ENCODE assay signal across 10 cellular contexts in the genomic region with DNA sequence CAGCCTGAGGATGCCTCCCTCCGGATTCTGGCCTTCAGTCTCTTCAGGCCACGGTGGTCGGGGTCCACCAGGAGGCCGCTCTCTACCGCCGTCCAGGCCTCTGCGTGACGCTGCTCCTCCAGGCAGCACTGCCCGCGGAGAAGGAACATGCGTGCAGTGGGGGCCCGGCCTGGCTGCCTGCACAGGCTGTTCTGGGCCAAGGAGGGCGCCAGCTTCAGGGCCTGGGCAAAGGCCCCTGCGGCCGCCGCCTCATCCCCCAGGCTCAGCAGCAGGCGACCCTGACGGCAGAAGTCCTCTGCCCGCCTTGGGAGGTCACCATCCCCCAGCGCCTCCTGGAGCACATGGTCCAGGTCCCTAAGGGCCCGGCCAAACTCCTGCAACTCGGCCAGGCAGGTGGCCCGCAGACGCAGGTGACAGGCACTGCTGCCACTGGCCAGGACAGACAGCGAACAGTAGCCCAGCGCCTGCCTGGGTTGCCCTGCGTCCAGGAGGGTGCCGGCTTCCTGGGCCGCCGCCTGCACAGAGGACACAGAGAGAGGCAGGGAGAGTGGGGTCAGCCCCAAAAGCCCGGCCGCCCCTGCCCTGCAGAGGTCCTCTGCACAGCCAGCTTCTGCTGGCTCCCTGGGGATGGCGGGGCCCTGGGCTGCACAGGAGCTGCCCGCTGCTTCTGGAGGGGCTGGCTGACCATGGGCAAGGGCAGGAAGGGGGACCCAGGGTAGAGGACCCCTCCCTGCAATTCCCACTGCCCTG. TPM values are rescaled to one million over a fixed set of nuclear protein-coding genes. Genes with fewer than 3 reads are reported as not detected.
DNase-seq lines count a peak whose midpoint lies in the region; ATAC-seq, FAIRE-seq and TF ChIP-seq lines count a peak whose summit lies in the region.
"Had no signal": no experiment of that assay in that cellular context is flagged by ENCODE, and none has a peak within 500 bp of the region (broad histone marks: within the 10 kb centered on the region; RNA-seq: fewer than 3 reads in every experiment).

No MANE protein-coding gene starts in this region.

- ATAC-seq in HepG2 = peak; percentile 30

- CTCF ChIA-PET in HepG2 (lab: Yijun Ruan, JAX; ENCODE audit: low intra/inter-chr PET ratio, low total read pairs) = no interaction called here

- H3K4me3 ChIP-seq in HepG2 (replicated peaks in 1 of 3; ENCODE audit: insufficient read depth in 1 of 3, low read depth in 2 of 3, low read length in 3 of 3) (peak overlapping the region; percentile 70 to 81 (median 74)), thyroid gland (replicated peaks in 1 of 3) (peak overlapping the region in 2 of 3 donors; percentile 69 to 99)

- H3K27me3 Mint-ChIP-seq in activated naive CD8-positive, alpha-beta T cell treated with anti-CD3 and anti-CD28 coated beads for 36 hours = no peaks in the 10 kb centered on the region

- H3K4me1 Mint-ChIP-seq in activated naive CD8-positive, alpha-beta T cell treated with anti-CD3 and anti-CD28 coated beads for 36 hours = peaks cover 6% of the 10 kb centered on the region

- no peaks in the 10 kb centered on the region for H4K20me1 ChIP-seq in HepG2 (ENCODE audit: insufficient read depth, low read length)

- H3K27ac ChIP-seq in HepG2 (ENCODE audit: extremely low read length, insufficient read depth, low read length) (no peak overlapping the region), thyroid gland (no peak overlapping the region)

- TF ChIP-seq POLR2A in HepG2 (IDR thresholded peaks at IDR 0.05; ENCODE audit: insufficient read depth in 1 of 2, low read depth in 2 of 2, low read length in 2 of 2) = no peak; a peak in 1 of 4 replicates
- no peak for TF ChIP-seq POLR2A in thyroid gland (IDR thresholded peaks at IDR 0.05)

- H3K27ac Mint-ChIP-seq in activated naive CD8-positive, alpha-beta T cell treated with anti-CD3 and anti-CD28 coated beads for 36 hours = no peak overlapping the region

- H3K9ac ChIP-seq in HepG2 (ENCODE audit: insufficient read depth, low read depth, low read length) = peak overlapping the region; percentile 76

- H3K4me1 ChIP-seq in HepG2 (ENCODE audit: insufficient read depth, low read length) = peaks cover 6% of the 10 kb centered on the region; the same call in 1 of the 2 replicates
- peaks cover 14 to 18% of the 10 kb centered on the region in 2 donors for H3K4me1 ChIP-seq in thyroid gland

- H3K79me2 ChIP-seq in HepG2 (ENCODE audit: insufficient read depth, low read length) = peaks cover 3% of the 10 kb centered on the region

- no peaks in the 10 kb centered on the region for H3K36me3 Mint-ChIP-seq in activated naive CD8-positive, alpha-beta T cell treated with anti-CD3 and anti-CD28 coated beads for 36 hours

- TF ChIP-seq EP300 in HepG2 (IDR thresholded peaks at IDR 0.05; ENCODE audit: low read depth in 2 of 2, low read length in 2 of 2) (no peak), HepG2 (CRISPR knock-in tag; IDR thresholded peaks at IDR 0.05; ENCODE audit: borderline replicate concordance) (no peak)

- peak; percentile 62 for DNase-seq in activated effector memory CD4-positive, alpha-beta T cell treated with anti-CD3 and anti-CD28 coated beads, Interleukin-2, amount 50 U/mL, for 16 hours
- DNase-seq in activated effector memory CD4-positive, alpha-beta T cell treated with Interleukin-2 at 50 U/mL for 16 hours = no peak
- no peak for DNase-seq in activated naive CD8-positive, alpha-beta T cell treated with anti-CD3 and anti-CD28 coated beads for 36 hours
- DNase-seq in HepG2 (ENCODE audit: low spot score) (no peak), thyroid gland (no peak), frontal cortex (ENCODE audit: low spot score in 2 of 2) (no peak), GM10266 (ENCODE audit: extremely low spot score) (no peak)
- DNase-seq in NK-92 treated with Interleukin-12 subunit alpha and Interleukin-12 subunit beta, amount 100 ng/mL, for 24 hours (lab: John Stamatoyannopoulos, UW) = no peak

- in situ Hi-C loops in HepG2 (cut with HindIII; ENCODE audit: extremely low pct_ligation_motif_present, low pct_unique_long_range_greater_than_20kb) = no loop called here

- POLR2A ChIA-PET in HepG2 (lab: Yijun Ruan, JAX) = no interaction called here

- H3K4me3 Mint-ChIP-seq in activated naive CD8-positive, alpha-beta T cell treated with anti-CD3 and anti-CD28 coated beads for 36 hours = peak overlapping the region; percentile 86

- WGBS in HepG2 (ENCODE audit: low lambda C conversion rate) = 28% methylated on average over 5 of the region's 34 CpGs
- 87 to 94% methylated on average over 3 to 21 of the region's 34 CpGs for WGBS in thyroid gland, 2 donors

- peak overlapping the region; percentile 82 for H3K4me2 ChIP-seq in HepG2 (ENCODE audit: low read depth, low read length)

- TF ChIP-seq RAD21 in HepG2 (CRISPR knock-in tag; IDR thresholded peaks at IDR 0.05) = no peak

- peaks cover 5% of the 10 kb centered on the region for H3K9me3 Mint-ChIP-seq in activated naive CD8-positive, alpha-beta T cell treated with anti-CD3 and anti-CD28 coated beads for 36 hours

- H3K9me3 ChIP-seq in HepG2 (ENCODE audit: low read length) (peaks cover 7% of the 10 kb centered on the region), thyroid gland (no peaks in the 10 kb centered on the region)

- H3K36me3 ChIP-seq in HepG2 (replicated peaks in 1 of 2; ENCODE audit: control insufficient read depth in 1 of 2, insufficient read depth in 2 of 2, low read length in 2 of 2) (no peaks in the 10 kb centered on the region), thyroid gland (no peaks in the 10 kb centered on the region)

- FAIRE-seq in HepG2 (lab: Jason Lieb, UNC) (no peak), frontal cortex (lab: Jason Lieb, UNC) (no peak)
- FAIRE-seq: D721Med, small intestine had no signal

- no peak overlapping the region for H2AFZ ChIP-seq in HepG2 (ENCODE audit: low read length)

- intact Hi-C loops in HepG2 (cut with micrococcal nuclease; ENCODE audit: unreplicated experiment) (loop anchor here (2.0 kb wide), 1 partner anchor 229 kb away; a partner anchor contains a TSS), thyroid gland (cut with DNase I) (loop anchor here (10.0 kb wide), 1 partner anchor 117 kb away; a partner anchor contains a TSS)

- peaks cover 2 to 10% of the 10 kb centered on the region in 2 experiments; a peak in 3 of 5 replicates for H3K27me3 ChIP-seq in HepG2 (ENCODE audit: control insufficient read depth in 1 of 2, insufficient read depth in 2 of 2, low read length in 2 of 2)
- H3K27me3 ChIP-seq in thyroid gland = no peaks in the 10 kb centered on the region

- BruUV-seq in HepG2 (replicated peaks; lab: Mats Ljungman, UMichigan) = no TSS peak

- TF ChIP-seq CTCF in HepG2 (CRISPR knock-in tag; IDR thresholded peaks at IDR 0.05) (peak; percentile 30), thyroid gland (IDR thresholded peaks at IDR 0.05) (no peak), GM10266 (IDR thresholded peaks at IDR 0.05; ENCODE audit: control insufficient read depth, insufficient read depth, low read depth, missing control alignments) (no peak)

RNA-seq across cellular contexts. Expression of a gene that starts 8.7 kb away (rescaled TPM):
- 1 to 10 TPM; 1.5 to 1.6 TPM for total RNA-seq in activated naive CD8-positive, alpha-beta T cell treated with anti-CD3 and anti-CD28 coated beads for 36 hours
- total RNA-seq in HepG2 (2016; rRNA removed; fragmentation: Illumina TruSeq; extraction: Trizol) = not detected in 2 replicates
- total RNA-seq in HepG2 (2016; cell fraction: cytosol; rRNA removed; fragmentation: Illumina TruSeq; extraction: Trizol; ENCODE audit: low read depth) = not detected in 2 replicates
- not detected in 2 replicates for total RNA-seq in HepG2 (2016; cell fraction: insoluble cytoplasmic fraction; rRNA removed; fragmentation: Illumina TruSeq; extraction: Trizol)
- total RNA-seq in HepG2 (2016; cell fraction: membrane; rRNA removed; fragmentation: Illumina TruSeq; extraction: Trizol) = not detected in 2 replicates
- not detected in 2 replicates for total RNA-seq in HepG2 (2016; cell fraction: nucleus; rRNA removed; fragmentation: Illumina TruSeq; extraction: Trizol)
- polyA plus RNA-seq in HepG2 (2011; rRNA removed) = 0.48 and 1.6 TPM in 2 replicates
- 0.54 and 0.78 TPM in 2 replicates for polyA plus RNA-seq in HepG2 (2011; cell fraction: cytosol; rRNA removed)
- polyA plus RNA-seq in HepG2 (2011; cell fraction: nucleus; rRNA removed) = 3.3 and 4.7 TPM in 2 replicates
- polyA plus RNA-seq in HepG2 (2012) = 0.37 and 0.43 TPM in 2 replicates
- polyA plus RNA-seq in HepG2 (2016; cell fraction: cytosol; fragmentation: Illumina TruSeq; extraction: Trizol; ENCODE audit: low read depth) = not detected in 2 replicates
- polyA plus RNA-seq in HepG2 (2016; cell fraction: insoluble cytoplasmic fraction; fragmentation: Illumina TruSeq; extraction: Trizol; ENCODE audit: low read depth) = not detected in 2 replicates
- not detected in 2 replicates for polyA plus RNA-seq in HepG2 (2016; cell fraction: membrane; fragmentation: Illumina TruSeq; extraction: Trizol; ENCODE audit: low read depth)
- polyA plus RNA-seq in HepG2 (2016; cell fraction: nucleus; fragmentation: Illumina TruSeq; extraction: Trizol; ENCODE audit: insufficient read depth, low read depth) = not detected in 2 replicates
- 0.72 TPM in 1 of 2 replicates, not detected in the other for polyA minus RNA-seq in HepG2 (2011; rRNA and poly(A)+ RNA removed; ENCODE audit: low replicate concordance)
- 1.3 TPM in 1 of 2 replicates, not detected in the other for polyA minus RNA-seq in HepG2 (2011; cell fraction: cytosol; rRNA and poly(A)+ RNA removed)
- 0.39 and 0.62 TPM in 2 replicates for polyA minus RNA-seq in HepG2 (2011; cell fraction: nucleus; rRNA and poly(A)+ RNA removed)
- 1 to 10 TPM in 2 of 4 donors, under 1 TPM in 1, not detected in 1; 0.98 to 2.5 (median 2.0) TPM for total RNA-seq in thyroid gland
- total RNA-seq in frontal cortex = 7.3 TPM

RNA-seq across cellular contexts. Expression of a gene that starts 55.0 kb away (rescaled TPM):
- 10 to 100 TPM; 42.2 to 43.2 TPM for total RNA-seq in activated naive CD8-positive, alpha-beta T cell treated with anti-CD3 and anti-CD28 coated beads for 36 hours
- total RNA-seq in HepG2 (2016; rRNA removed; fragmentation: Illumina TruSeq; extraction: Trizol) (14.1 and 16.8 TPM in 2 replicates), thyroid gland (10 to 100 TPM; 14.6 to 24.7 (median 18.0) TPM), frontal cortex (12.6 TPM)
- 3.3 and 4.6 TPM in 2 replicates for total RNA-seq in HepG2 (2016; cell fraction: cytosol; rRNA removed; fragmentation: Illumina TruSeq; extraction: Trizol; ENCODE audit: low read depth)
- 14.4 and 15.6 TPM in 2 replicates for total RNA-seq in HepG2 (2016; cell fraction: insoluble cytoplasmic fraction; rRNA removed; fragmentation: Illumina TruSeq; extraction: Trizol)
- 9.8 and 9.9 TPM in 2 replicates for total RNA-seq in HepG2 (2016; cell fraction: membrane; rRNA removed; fragmentation: Illumina TruSeq; extraction: Trizol)
- 8.9 and 10.7 TPM in 2 replicates for total RNA-seq in HepG2 (2016; cell fraction: nucleus; rRNA removed; fragmentation: Illumina TruSeq; extraction: Trizol)
- polyA plus RNA-seq in HepG2 (2011; rRNA removed) = 22.1 and 29.5 TPM in 2 replicates
- polyA plus RNA-seq in HepG2 (2011; cell fraction: cytosol; rRNA removed) = 24.7 and 29.1 TPM in 2 replicates
- polyA plus RNA-seq in HepG2 (2011; cell fraction: nucleus; rRNA removed) = 72.9 and 75.2 TPM in 2 replicates
- polyA plus RNA-seq in HepG2 (2012) = 22.4 and 26.9 TPM in 2 replicates
- polyA plus RNA-seq in HepG2 (2016; cell fraction: cytosol; fragmentation: Illumina TruSeq; extraction: Trizol; ENCODE audit: low read depth) = 4.6 and 4.8 TPM in 2 replicates
- 20.7 and 24.0 TPM in 2 replicates for polyA plus RNA-seq in HepG2 (2016; cell fraction: insoluble cytoplasmic fraction; fragmentation: Illumina TruSeq; extraction: Trizol; ENCODE audit: low read depth)
- polyA plus RNA-seq in HepG2 (2016; cell fraction: membrane; fragmentation: Illumina TruSeq; extraction: Trizol; ENCODE audit: low read depth) = 11.7 and 12.0 TPM in 2 replicates
- polyA plus RNA-seq in HepG2 (2016; cell fraction: nucleus; fragmentation: Illumina TruSeq; extraction: Trizol; ENCODE audit: insufficient read depth, low read depth) = 24.3 and 25.8 TPM in 2 replicates
- 3.8 and 32.9 TPM in 2 replicates for polyA minus RNA-seq in HepG2 (2011; rRNA and poly(A)+ RNA removed; ENCODE audit: low replicate concordance)
- polyA minus RNA-seq in HepG2 (2011; cell fraction: cytosol; rRNA and poly(A)+ RNA removed) = 16.2 and 16.4 TPM in 2 replicates
- polyA minus RNA-seq in HepG2 (2011; cell fraction: nucleus; rRNA and poly(A)+ RNA removed) = 5.8 and 7.5 TPM in 2 replicates
